In the genomic region with DNA sequence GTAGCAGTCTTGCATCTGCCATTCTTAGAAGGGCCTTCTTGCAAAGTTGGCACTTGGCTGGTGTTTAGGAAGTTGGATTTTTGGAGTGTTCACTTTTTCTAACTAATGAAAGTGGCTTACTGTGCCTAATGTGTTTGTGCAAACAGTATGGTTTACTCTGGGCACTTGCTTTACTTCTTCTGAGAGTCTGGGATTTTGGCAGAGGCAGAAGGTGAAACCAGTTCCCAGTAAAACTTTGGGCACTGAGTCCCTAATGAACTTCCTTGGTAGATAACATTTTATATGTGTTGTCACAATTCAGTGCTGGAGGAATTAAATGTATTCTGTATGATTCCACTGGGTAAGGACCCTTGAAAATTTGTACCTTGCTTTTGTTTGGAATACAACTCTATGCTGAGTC, we compare ENCODE assay signal across 23 cellular contexts.
DNase-seq lines count a peak whose midpoint lies in the region; ATAC-seq and TF ChIP-seq lines count a peak whose summit lies in the region.
"Had no signal": no experiment of that assay in that cellular context is flagged by ENCODE, and none has a peak within 500 bp of the region (broad histone marks: within the 10 kb centered on the region; RNA-seq: fewer than 3 reads in every experiment).

No MANE protein-coding gene starts in this region.

- no peak overlapping the region for H3K27ac Mint-ChIP-seq in neural progenitor cell
- H3K27ac Mint-ChIP-seq: B cell; CD14-positive monocyte; CD4-positive, alpha-beta memory T cell; CD4-positive, CD25-positive, alpha-beta regulatory T cell; CD8-positive, alpha-beta memory T cell had no signal

- peaks cover 11% of the 10 kb centered on the region for H3K4me1 Mint-ChIP-seq in neural progenitor cell
- H3K4me1 Mint-ChIP-seq: B cell; CD14-positive monocyte; CD4-positive, alpha-beta memory T cell; CD4-positive, CD25-positive, alpha-beta regulatory T cell; CD8-positive, alpha-beta memory T cell had no signal

- TF ChIP-seq CTCF in C4-2B (conservative IDR thresholded peaks at IDR 0.05), result no peak
- TF ChIP-seq CTCF in LNCaP clone FGC (IDR thresholded peaks at IDR 0.05; ENCODE audit: control insufficient read depth, extremely low read depth, insufficient read depth), result no peak
- TF ChIP-seq CTCF in VCaP (conservative IDR thresholded peaks at IDR 0.05), result no peak
- TF ChIP-seq CTCF in neural progenitor cell (IDR thresholded peaks at IDR 0.05), result no peak

- no peak overlapping the region for H3K4me3 ChIP-seq in LNCaP clone FGC (ENCODE audit: low read depth, low read length)
- no peak overlapping the region for H3K4me3 ChIP-seq in neural progenitor cell
- H3K4me3 ChIP-seq: A549; BLaER1 treated with 17β-estradiol and CSF1 and Interleukin-3, amounts not matched to agents 10 nM and 100 nM had no signal

- H3K9ac ChIP-seq in neural progenitor cell, result no peak overlapping the region
- H3K9ac ChIP-seq: BLaER1 treated with 17β-estradiol and CSF1 and Interleukin-3, amounts not matched to agents 10 nM and 100 nM had no signal

- no peak overlapping the region for H3K4me3 Mint-ChIP-seq in neural progenitor cell
- H3K4me3 Mint-ChIP-seq: B cell; CD14-positive monocyte; CD4-positive, alpha-beta memory T cell; CD4-positive, CD25-positive, alpha-beta regulatory T cell; CD8-positive, alpha-beta memory T cell had no signal

- H3K79me2 ChIP-seq in neural progenitor cell (ENCODE audit: low read depth), result no peaks in the 10 kb centered on the region

- H3F3A ChIP-seq in neural progenitor cell (ENCODE audit: low read depth), result no peaks in the 10 kb centered on the region

- peaks cover 5% of the 10 kb centered on the region for H3K9me3 Mint-ChIP-seq in neural progenitor cell
- H3K9me3 Mint-ChIP-seq: CD8-positive, alpha-beta memory T cell had no signal

- peaks cover under 1% of the 10 kb centered on the region for H3K27me3 Mint-ChIP-seq in neural progenitor cell (ENCODE audit: insufficient read depth, low read depth)
- H3K27me3 Mint-ChIP-seq: CD4-positive, alpha-beta memory T cell; CD4-positive, CD25-positive, alpha-beta regulatory T cell had no signal

- H3K27ac ChIP-seq in C4-2B, result peak overlapping the region; percentile 52; the same call in 1 of the 2 replicates
- H3K27ac ChIP-seq in VCaP, result peak overlapping the region; percentile 41
- H3K27ac ChIP-seq in neural progenitor cell, result no peak overlapping the region
- H3K27ac ChIP-seq in caudate nucleus (ENCODE audit: low read depth, low read length), result no peak overlapping the region
- H3K27ac ChIP-seq: 22Rv1; A549; BLaER1 treated with 17β-estradiol and CSF1 and Interleukin-3, amounts not matched to agents 10 nM and 100 nM had no signal

- no peaks in the 10 kb centered on the region for H3K36me3 ChIP-seq in neural progenitor cell
- H3K36me3 ChIP-seq: BLaER1 treated with 17β-estradiol and CSF1 and Interleukin-3, amounts not matched to agents 10 nM and 100 nM had no signal

- peak overlapping the region; percentile 12 for H2AFZ ChIP-seq in neural progenitor cell (replicated peaks)

- H3K4me1 ChIP-seq in neural progenitor cell, result no peaks in the 10 kb centered on the region
- H3K4me1 ChIP-seq: A549 had no signal

- no peak for ATAC-seq in GM21825 (IDR thresholded peaks at IDR 0.05; ENCODE audit: unreplicated experiment)
- no peak for ATAC-seq in GM18873 (IDR thresholded peaks at IDR 0.05; ENCODE audit: low FRiP score, unreplicated experiment)
- ATAC-seq: A549 had no signal

- no peaks in the 10 kb centered on the region for H4K20me1 ChIP-seq in neural progenitor cell (ENCODE audit: low read depth)
- H4K20me1 ChIP-seq: BLaER1 treated with 17β-estradiol and CSF1 and Interleukin-3, amounts not matched to agents 10 nM and 100 nM had no signal

- DNase-seq in LNCaP clone FGC (ENCODE audit: low read depth), result peak; percentile 95
- DNase-seq in neural progenitor cell (ENCODE audit: low spot score), result no peak
- DNase-seq in AML-193 (lab: John Stamatoyannopoulos, UW), result no peak
- no peak for DNase-seq in caudate nucleus (lab: John Stamatoyannopoulos, UW)
- DNase-seq: ACHN; CD4-positive, alpha-beta memory T cell; CD4-positive, CD25-positive, alpha-beta regulatory T cell; CD8-positive, alpha-beta memory T cell; COR-L47; DMS 273 treated with DMSO at 0.1 percent for 48 hours; DMS153; DMS53; DMS79; GF-D8 had no signal

- H3K4me2 ChIP-seq in neural progenitor cell, result no peak overlapping the region
- H3K4me2 ChIP-seq: A549; BLaER1 treated with 17β-estradiol and CSF1 and Interleukin-3, amounts not matched to agents 10 nM and 100 nM had no signal

- no peaks in the 10 kb centered on the region for H3K9me3 ChIP-seq in neural progenitor cell (ENCODE audit: low read depth)
- H3K9me3 ChIP-seq: A549 had no signal

- H3K36me3 Mint-ChIP-seq in neural progenitor cell, result no peaks in the 10 kb centered on the region
- H3K36me3 Mint-ChIP-seq: CD14-positive monocyte; CD4-positive, alpha-beta memory T cell; CD4-positive, CD25-positive, alpha-beta regulatory T cell; CD8-positive, alpha-beta memory T cell had no signal

- no peaks in the 10 kb centered on the region for H3K27me3 ChIP-seq in neural progenitor cell
- H3K27me3 ChIP-seq: BLaER1 treated with 17β-estradiol and CSF1 and Interleukin-3, amounts not matched to agents 10 nM and 100 nM had no signal

Comparison
In these comparisons a context has a peak if more than half of its experiments do, and no peak if none do; other contexts are left out.
1. H3K27ac ChIP-seq: peak in C4-2B (single experiment) and VCaP (single experiment); none in neural progenitor cell (single experiment) and caudate nucleus (single experiment).